In the genomic region with DNA sequence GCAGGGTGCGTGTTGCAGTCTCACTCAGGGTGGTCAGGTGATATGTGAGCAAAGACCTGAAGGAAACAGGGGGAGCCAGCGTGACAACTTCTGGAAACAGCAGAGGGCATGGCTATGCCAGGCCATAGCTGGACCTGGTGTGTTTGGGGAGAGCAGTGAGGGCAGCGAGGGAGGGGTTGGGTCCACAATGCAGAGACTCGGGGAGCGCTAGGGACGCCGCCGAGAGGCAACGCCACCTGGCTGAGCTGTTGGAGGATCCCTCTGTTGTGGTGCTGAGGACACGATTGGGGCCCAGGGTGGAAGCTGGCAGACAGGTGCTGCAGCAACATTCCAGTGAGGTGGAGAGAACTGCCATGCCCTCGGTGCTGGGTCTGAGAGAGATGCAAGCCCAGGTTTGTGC, we compare ENCODE assay signal across 20 cellular contexts. TPM values are rescaled to one million over a fixed set of nuclear protein-coding genes. Genes with fewer than 3 reads are reported as not detected.
DNase-seq lines count a peak whose midpoint lies in the region; ATAC-seq lines count a peak whose summit lies in the region.
"Had no signal": no experiment of that assay in that cellular context is flagged by ENCODE, and none has a peak within 500 bp of the region (broad histone marks: within the 10 kb centered on the region; RNA-seq: fewer than 3 reads in every experiment).

No MANE protein-coding gene starts in this region.

- H3K4me1 Mint-ChIP-seq in activated CD4-positive, alpha-beta memory T cell treated with anti-CD3 and anti-CD28 coated beads, Interleukin-2, amount 10 ng/mL, durations not matched to agents 7 days and 5 days = peaks cover 37% of the 10 kb centered on the region
- H3K4me1 Mint-ChIP-seq in effector memory CD8-positive, alpha-beta T cell (ENCODE audit: low read depth in 2 of 2) = peaks cover 17 to 24% of the 10 kb centered on the region in 2 donors
- H3K4me1 Mint-ChIP-seq in stimulated activated memory B cell treated with anti-CD40 and anti-IgM and Interleukin-4, amounts not matched to agents 10 μg/mL and 1 μg/mL and 100 μg/mL, for 72 hours = peaks cover 30% of the 10 kb centered on the region

- no peak overlapping the region for H3K4me3 Mint-ChIP-seq in activated CD4-positive, alpha-beta memory T cell treated with anti-CD3 and anti-CD28 coated beads, Interleukin-2, amount 10 ng/mL, durations not matched to agents 7 days and 5 days
- no peak overlapping the region for H3K4me3 Mint-ChIP-seq in effector memory CD8-positive, alpha-beta T cell
- H3K4me3 Mint-ChIP-seq in stimulated activated memory B cell treated with anti-CD40 and anti-IgM and Interleukin-4, amounts not matched to agents 10 μg/mL and 1 μg/mL and 100 μg/mL, for 72 hours = no peak overlapping the region

- intact Hi-C loops in left ventricle myocardium superior (cut with micrococcal nuclease) (no loop called here), cardiac septum (cut with DNase I) (loop anchor here (10.0 kb wide), 1 partner anchor 110 kb away; no protein-coding TSS in a partner anchor), sciatic nerve (cut with DNase I) (no loop called here)

- POLR2A ChIA-PET in activated CD4-positive, alpha-beta memory T cell treated with anti-CD3 and anti-CD28 coated beads, Interleukin-2, amount 10 ng/mL, durations not matched to agents 7 days and 5 days (lab: Charles Lee) = interaction anchor here (0.8 to 2.1 kb wide), 3 partner anchors 29 to 202 kb away, joined by 3 to 6 read pairs (median 3); no protein-coding TSS in a partner anchor

- peaks cover 78% of the 10 kb centered on the region for H3K36me3 Mint-ChIP-seq in activated CD4-positive, alpha-beta memory T cell treated with anti-CD3 and anti-CD28 coated beads, Interleukin-2, amount 10 ng/mL, durations not matched to agents 7 days and 5 days (ENCODE audit: low read depth)
- peaks cover 85% of the 10 kb centered on the region for H3K36me3 Mint-ChIP-seq in effector memory CD8-positive, alpha-beta T cell (ENCODE audit: insufficient read depth)
- H3K36me3 Mint-ChIP-seq in stimulated activated memory B cell treated with anti-CD40 and anti-IgM and Interleukin-4, amounts not matched to agents 10 μg/mL and 1 μg/mL and 100 μg/mL, for 72 hours = peaks cover 67% of the 10 kb centered on the region

- no peaks in the 10 kb centered on the region for H3K27me3 Mint-ChIP-seq in activated CD4-positive, alpha-beta memory T cell treated with anti-CD3 and anti-CD28 coated beads, Interleukin-2, amount 10 ng/mL, durations not matched to agents 7 days and 5 days
- no peaks in the 10 kb centered on the region for H3K27me3 Mint-ChIP-seq in effector memory CD8-positive, alpha-beta T cell
- H3K27me3 Mint-ChIP-seq in stimulated activated memory B cell treated with anti-CD40 and anti-IgM and Interleukin-4, amounts not matched to agents 10 μg/mL and 1 μg/mL and 100 μg/mL, for 72 hours = no peaks in the 10 kb centered on the region
- H3K27me3 Mint-ChIP-seq: T-cell had no signal

- CTCF ChIA-PET in activated CD4-positive, alpha-beta memory T cell treated with anti-CD3 and anti-CD28 coated beads, Interleukin-2, amount 10 ng/mL, durations not matched to agents 7 days and 5 days (lab: Charles Lee) = no interaction called here

- peak overlapping the region; percentile 87 for H3K27ac Mint-ChIP-seq in activated CD4-positive, alpha-beta memory T cell treated with anti-CD3 and anti-CD28 coated beads, Interleukin-2, amount 10 ng/mL, durations not matched to agents 7 days and 5 days
- peak overlapping the region; percentile 63 to 88 for H3K27ac Mint-ChIP-seq in effector memory CD8-positive, alpha-beta T cell
- peak overlapping the region; percentile 93 for H3K27ac Mint-ChIP-seq in stimulated activated memory B cell treated with anti-CD40 and anti-IgM and Interleukin-4, amounts not matched to agents 10 μg/mL and 1 μg/mL and 100 μg/mL, for 72 hours

- DNase-seq in left ventricle myocardium superior (no peak), cardiac septum (ENCODE audit: low spot score) (no peak), NCI-H748 treated with DMSO at 0.1 percent for 48 hours (lab: John Stamatoyannopoulos, UW) (no peak), NCI-H146 (lab: John Stamatoyannopoulos, UW) (no peak), sciatic nerve (ENCODE audit: low spot score) (no peak)
- DNase-seq in activated CD4-positive, alpha-beta memory T cell treated with anti-CD3 and anti-CD28 coated beads, Interleukin-2, amount 10 ng/mL, durations not matched to agents 7 days and 5 days = no peak
- DNase-seq in effector memory CD8-positive, alpha-beta T cell = no peak
- DNase-seq: activated CD4-positive, CD25-positive, alpha-beta regulatory T cell; activated CD8-positive, alpha-beta memory T cell treated with anti-CD3 and anti-CD28 coated beads, Interleukin-2, amount 50 U/mL, for 4 hours; adrenal gland; caudate nucleus; effector CD4-positive, alpha-beta T cell; KBM-7; NCI-H1092; NCI-H2081 treated with DMSO at 0.1 percent for 48 hours; NCI-H526; Right ventricle myocardium superior; stimulated activated CD4-positive, alpha-beta T cell treated with anti-CD3 and anti-CD28 coated beads, Interleukin-4, amount 100 ng/mL, for 24 hours; T-cell had no signal

- no peaks in the 10 kb centered on the region for H3K9me3 Mint-ChIP-seq in activated CD4-positive, alpha-beta memory T cell treated with anti-CD3 and anti-CD28 coated beads, Interleukin-2, amount 10 ng/mL, durations not matched to agents 7 days and 5 days
- H3K9me3 Mint-ChIP-seq in effector memory CD8-positive, alpha-beta T cell = no peaks in the 10 kb centered on the region
- peaks cover 7% of the 10 kb centered on the region for H3K9me3 Mint-ChIP-seq in stimulated activated memory B cell treated with anti-CD40 and anti-IgM and Interleukin-4, amounts not matched to agents 10 μg/mL and 1 μg/mL and 100 μg/mL, for 72 hours
- H3K9me3 Mint-ChIP-seq: T-cell had no signal

- ATAC-seq in left ventricle myocardium superior (peak; percentile 2), sciatic nerve (no peak)
- no peak for ATAC-seq in effector memory CD8-positive, alpha-beta T cell (replicated peaks)
- no peak for ATAC-seq in stimulated activated memory B cell treated with anti-CD40 and anti-IgM and Interleukin-4, amounts not matched to agents 10 μg/mL and 1 μg/mL and 100 μg/mL, for 72 hours
- ATAC-seq: T-cell had no signal

RNA-seq across cellular contexts. Expression of a gene that starts 26.6 kb away (rescaled TPM):
- 58.3 TPM for total RNA-seq in left ventricle myocardium superior
- total RNA-seq in cardiac septum = 34.9 TPM
- total RNA-seq in activated CD4-positive, alpha-beta memory T cell treated with anti-CD3 and anti-CD28 coated beads, Interleukin-2, amount 10 ng/mL, durations not matched to agents 7 days and 5 days = 10 to 100 TPM; 54.7 to 56.1 TPM
- total RNA-seq in sciatic nerve = 111 TPM

RNA-seq across cellular contexts. Expression of a gene that starts 30.2 kb away (rescaled TPM):
- total RNA-seq in left ventricle myocardium superior = 62.9 TPM
- total RNA-seq in cardiac septum = 69.9 TPM
- total RNA-seq in activated CD4-positive, alpha-beta memory T cell treated with anti-CD3 and anti-CD28 coated beads, Interleukin-2, amount 10 ng/mL, durations not matched to agents 7 days and 5 days = 100 to 1,000 TPM; 109 to 121 TPM
- total RNA-seq in sciatic nerve = 103 TPM

RNA-seq across cellular contexts. Expression of a gene that starts 31.0 kb away (rescaled TPM):
- total RNA-seq in left ventricle myocardium superior (18.3 TPM), cardiac septum (14.1 TPM), sciatic nerve (12.7 TPM)
- 10 to 100 TPM; 10.8 to 12.1 TPM for total RNA-seq in activated CD4-positive, alpha-beta memory T cell treated with anti-CD3 and anti-CD28 coated beads, Interleukin-2, amount 10 ng/mL, durations not matched to agents 7 days and 5 days
